ENCODE assay signal across 8 cellular contexts in genomic region chr18:3481696-3482210, GRCh38. TPM values are rescaled to one million over a fixed set of nuclear protein-coding genes. Genes with fewer than 3 reads are reported as not detected.
DNase-seq lines count a peak whose midpoint lies in the region; ATAC-seq, FAIRE-seq and TF ChIP-seq lines count a peak whose summit lies in the region.

No MANE protein-coding gene starts in this region.

- no peaks in the 10 kb centered on the region for H3K9me3 Mint-ChIP-seq in activated CD8-positive, alpha-beta memory T cell treated with anti-CD3 and anti-CD28 coated beads, Interleukin-2, amount 10 ng/mL, durations not matched to agents 7 days and 5 days (ENCODE audit: low read depth)

- no peaks in the 10 kb centered on the region for H3K4me1 ChIP-seq in stomach

- TF ChIP-seq POLR2A in stomach (IDR thresholded peaks at IDR 0.05) (no peak), H54 (IDR thresholded peaks at IDR 0.05; ENCODE audit: low read depth, low read length) (no peak)

- no peak overlapping the region for H3K4me3 Mint-ChIP-seq in activated CD8-positive, alpha-beta memory T cell treated with anti-CD3 and anti-CD28 coated beads, Interleukin-2, amount 10 ng/mL, durations not matched to agents 7 days and 5 days

- TF ChIP-seq CTCF in stomach (IDR thresholded peaks at IDR 0.05) = peak in 4 of 7 experiments; percentile 19 to 31 (median 30)

- DNase-seq in activated CD8-positive, alpha-beta memory T cell treated with anti-CD3 and anti-CD28 coated beads for 24 hours = peak; percentile 55
- DNase-seq in activated CD8-positive, alpha-beta memory T cell treated with anti-CD3 and anti-CD28 coated beads, Interleukin-2, amount 10 ng/mL, durations not matched to agents 7 days and 5 days = no peak
- DNase-seq in SKM-1 treated with dmso at 0.1 percent for 144 hours (lab: John Stamatoyannopoulos, UW; ENCODE audit: unreplicated experiment) (peak; percentile 65), fibroblast of the conjunctiva (ENCODE audit: low read depth) (peak; percentile 6), stomach (no peak), H54 (ENCODE audit: insufficient read length, low spot score) (no peak)

- H3K36me3 Mint-ChIP-seq in activated CD8-positive, alpha-beta memory T cell treated with anti-CD3 and anti-CD28 coated beads, Interleukin-2, amount 10 ng/mL, durations not matched to agents 7 days and 5 days = no peaks in the 10 kb centered on the region

- ATAC-seq in activated CD8-positive, alpha-beta memory T cell treated with anti-CD3 and anti-CD28 coated beads, Interleukin-2, amount 10 ng/mL, durations not matched to agents 7 days and 5 days = no peak
- ATAC-seq in HG02885 (IDR thresholded peaks at IDR 0.05; ENCODE audit: poor library complexity, unreplicated experiment) (peak; percentile 73), HG02970 (IDR thresholded peaks at IDR 0.05; ENCODE audit: low FRiP score, unreplicated experiment) (no peak)

- no peak for TF ChIP-seq EP300 in stomach (IDR thresholded peaks at IDR 0.05)

- no peak overlapping the region for H3K27ac ChIP-seq in stomach

- H3K36me3 ChIP-seq in stomach = no peaks in the 10 kb centered on the region

- H3K4me3 ChIP-seq in stomach = no peak overlapping the region

- intact Hi-C loops in stomach (cut with DNase I; ENCODE audit: low total_unique reads) = no loop called here

- H3K4me1 Mint-ChIP-seq in activated CD8-positive, alpha-beta memory T cell treated with anti-CD3 and anti-CD28 coated beads, Interleukin-2, amount 10 ng/mL, durations not matched to agents 7 days and 5 days = peaks cover 10% of the 10 kb centered on the region

- peaks cover 18% of the 10 kb centered on the region for H3K27me3 Mint-ChIP-seq in activated CD8-positive, alpha-beta memory T cell treated with anti-CD3 and anti-CD28 coated beads, Interleukin-2, amount 10 ng/mL, durations not matched to agents 7 days and 5 days

- no peaks in the 10 kb centered on the region for H3K27me3 ChIP-seq in stomach

- no peaks in the 10 kb centered on the region for H3K9me3 ChIP-seq in stomach

- CTCF ChIA-PET in activated CD8-positive, alpha-beta memory T cell treated with anti-CD3 and anti-CD28 coated beads, Interleukin-2, amount 10 ng/mL, durations not matched to agents 7 days and 5 days (lab: Charles Lee) = interaction anchor here (1.0 to 1.5 kb wide), 4 partner anchors 16 to 104 kb away, joined by 3 to 4 read pairs (median 4); no protein-coding TSS in a partner anchor

- no peak for FAIRE-seq in H54 (lab: Jason Lieb, UNC)

- WGBS in stomach, 5 donors = 33 to 45% (median 42%) methylated on average over 5 of the region's 5 CpGs

- no peak overlapping the region for H3K27ac Mint-ChIP-seq in activated CD8-positive, alpha-beta memory T cell treated with anti-CD3 and anti-CD28 coated beads, Interleukin-2, amount 10 ng/mL, durations not matched to agents 7 days and 5 days

RNA-seq across cellular contexts. Expression of gene TGIF1, which starts 31.8 kb away (rescaled TPM):
- 10 to 100 TPM in 1 of 2 experiments, 1 to 10 TPM in 1; 9.7 to 19.0 TPM for total RNA-seq in activated CD8-positive, alpha-beta memory T cell treated with anti-CD3 and anti-CD28 coated beads, Interleukin-2, amount 10 ng/mL, durations not matched to agents 7 days and 5 days
- total RNA-seq in stomach = 10 to 100 TPM; 18.7 to 87.6 (median 52.5) TPM
- polyA plus RNA-seq in stomach = 10 to 100 TPM; 51.5 to 65.3 (median 57.9) TPM

Comparison
In these comparisons a context has a peak if more than half of its experiments do, and no peak if none do; other contexts are left out.
1. DNase-seq: peak in activated CD8-positive, alpha-beta memory T cell treated with anti-CD3 and anti-CD28 coated beads for 24 hours (single experiment), SKM-1 treated with dmso at 0.1 percent for 144 hours (single experiment) and fibroblast of the conjunctiva (single experiment); none in activated CD8-positive, alpha-beta memory T cell treated with anti-CD3 and anti-CD28 coated beads, Interleukin-2, amount 10 ng/mL, durations not matched to agents 7 days and 5 days (single experiment), stomach (single experiment) and H54 (single experiment).